34 cellular contexts compared by ENCODE assay signal in genomic region chr7:39714447-39715091, GRCh38.
"Had no signal": no experiment of that assay in that cellular context is flagged by ENCODE, and none has a peak within 500 bp of the region (broad histone marks: within the 10 kb centered on the region; RNA-seq: fewer than 3 reads in every experiment).

No MANE protein-coding gene starts in this region.

- H3K36me3 Mint-ChIP-seq: activated naive CD8-positive, alpha-beta T cell treated with anti-CD3 and anti-CD28 coated beads for 36 hours had no signal

- H3K4me1 ChIP-seq: foreskin keratinocyte, gastrocnemius medialis had no signal

- H3K4me1 Mint-ChIP-seq: activated CD4-positive, alpha-beta T cell treated with anti-CD3 and anti-CD28 coated beads for 36 hours; activated CD4-positive, alpha-beta T cell treated with anti-CD3 and anti-CD28 coated beads, Interleukin-2, amount 10 ng/mL, durations not matched to agents 24 days and 14 days; activated CD8-positive, alpha-beta memory T cell treated with anti-CD3 and anti-CD28 coated beads, Interleukin-2, amount 10 ng/mL, durations not matched to agents 7 days and 5 days; activated naive CD4-positive, alpha-beta T cell treated with anti-CD3 and anti-CD28 coated beads, Interleukin-2, amount 50 U/mL, for 24 hours; activated naive CD8-positive, alpha-beta T cell treated with anti-CD3 and anti-CD28 coated beads for 36 hours; activated naive CD8-positive, alpha-beta T cell treated with anti-CD3 and anti-CD28 coated beads, Interleukin-2, amount 50 U/mL, for 24 hours had no signal

- H3K27me3 Mint-ChIP-seq: activated CD4-positive, alpha-beta memory T cell treated with anti-CD3 and anti-CD28 coated beads for 36 hours; activated CD4-positive, alpha-beta T cell treated with anti-CD3 and anti-CD28 coated beads for 36 hours; activated CD4-positive, alpha-beta T cell treated with anti-CD3 and anti-CD28 coated beads, Interleukin-2, amount 10 ng/mL, durations not matched to agents 24 days and 14 days; activated CD8-positive, alpha-beta memory T cell treated with anti-CD3 and anti-CD28 coated beads, Interleukin-2, amount 10 ng/mL, durations not matched to agents 7 days and 5 days; activated naive CD8-positive, alpha-beta T cell treated with anti-CD3 and anti-CD28 coated beads for 36 hours had no signal

- ATAC-seq: activated CD4-positive, alpha-beta T cell treated with anti-CD3 and anti-CD28 coated beads for 36 hours; activated CD8-positive, alpha-beta memory T cell treated with anti-CD3 and anti-CD28 coated beads, Interleukin-2, amount 10 ng/mL, durations not matched to agents 7 days and 5 days; activated CD8-positive, alpha-beta T cell treated with anti-CD3 and anti-CD28 coated beads, Interleukin-2, amount 10 ng/mL, durations not matched to agents 7 days and 5 days; activated naive CD8-positive, alpha-beta T cell treated with anti-CD3 and anti-CD28 coated beads, Interleukin-2, amount 50 U/mL, for 24 hours; body of pancreas; effector memory CD8-positive, alpha-beta T cell; foreskin keratinocyte; gastrocnemius medialis; heart left ventricle had no signal

- H3K27me3 ChIP-seq: adrenal gland, body of pancreas, esophagus muscularis mucosa, foreskin keratinocyte, gastrocnemius medialis, heart left ventricle had no signal

- H3K27ac ChIP-seq: adrenal gland, body of pancreas, esophagus muscularis mucosa, foreskin keratinocyte, gastrocnemius medialis, heart left ventricle had no signal

- H3K4me3 ChIP-seq: adrenal gland, body of pancreas, esophagus muscularis mucosa, gastrocnemius medialis, heart left ventricle had no signal

- H3K27ac Mint-ChIP-seq: activated CD4-positive, alpha-beta memory T cell treated with anti-CD3 and anti-CD28 coated beads for 36 hours; activated CD4-positive, alpha-beta T cell treated with anti-CD3 and anti-CD28 coated beads for 36 hours; activated CD4-positive, alpha-beta T cell treated with anti-CD3 and anti-CD28 coated beads, Interleukin-2, amount 10 ng/mL, durations not matched to agents 24 days and 14 days; activated CD8-positive, alpha-beta memory T cell treated with anti-CD3 and anti-CD28 coated beads, Interleukin-2, amount 10 ng/mL, durations not matched to agents 7 days and 5 days; activated CD8-positive, alpha-beta T cell treated with anti-CD3 and anti-CD28 coated beads, Interleukin-2, amount 10 ng/mL, durations not matched to agents 7 days and 5 days; activated naive CD4-positive, alpha-beta T cell treated with anti-CD3 and anti-CD28 coated beads for 36 hours; activated naive CD4-positive, alpha-beta T cell treated with anti-CD3 and anti-CD28 coated beads, Interleukin-2, amount 50 U/mL, for 24 hours; activated naive CD8-positive, alpha-beta T cell treated with anti-CD3 and anti-CD28 coated beads for 36 hours; activated naive CD8-positive, alpha-beta T cell treated with anti-CD3 and anti-CD28 coated beads, Interleukin-2, amount 50 U/mL, for 24 hours; activated T-helper 1 cell treated with anti-CD3 and anti-CD28 coated beads, Interleukin-12 subunit alpha, Interleukin-12 subunit beta, Interleukin-2, Interleukin-4 antibody, amounts not matched to agents 30 ng/mL and 10 ng/mL and 1 ng/mL, durations not matched to agents 14 hours and 24 hours and 36 hours; activated T-helper 2 cell treated with anti-CD3 and anti-CD28 coated beads, Interferon-gamma antibody, Interleukin-2, Interleukin-4, amounts not matched to agents 10 μg/mL and 5 μg/mL and 100 μg/mL, durations not matched to agents 14 hours and 24 hours and 36 hours; effector memory CD8-positive, alpha-beta T cell had no signal

- DNase-seq: activated CD4-positive, alpha-beta memory T cell treated with anti-CD3 and anti-CD28 coated beads for 36 hours; activated CD4-positive, alpha-beta T cell treated with anti-CD3 and anti-CD28 coated beads for 36 hours; activated CD4-positive, alpha-beta T cell treated with anti-CD3 and anti-CD28 coated beads, Interleukin-2, amount 10 ng/mL, durations not matched to agents 24 days and 14 days; activated CD4-positive, CD25-positive, alpha-beta regulatory T cell; activated CD4-positive, CD25-positive, alpha-beta regulatory T cell treated with anti-CD3 and anti-CD28 coated beads, Interleukin-2, amount 50 U/mL, for 72 hours; activated CD8-positive, alpha-beta memory T cell treated with anti-CD3 and anti-CD28 coated beads, Interleukin-2, amount 10 ng/mL, durations not matched to agents 7 days and 5 days; activated CD8-positive, alpha-beta memory T cell treated with anti-CD3 and anti-CD28 coated beads, Interleukin-2, amount 50 U/mL, for 4 hours; activated CD8-positive, alpha-beta T cell treated with anti-CD3 and anti-CD28 coated beads, Interleukin-2, amount 10 ng/mL, durations not matched to agents 7 days and 5 days; activated effector memory CD4-positive, alpha-beta T cell treated with anti-CD3 and anti-CD28 coated beads, Interleukin-2, amount 50 U/mL, for 16 hours; activated naive CD4-positive, alpha-beta T cell treated with anti-CD3 and anti-CD28 coated beads for 36 hours; activated naive CD8-positive, alpha-beta T cell treated with anti-CD3 and anti-CD28 coated beads for 36 hours; activated naive CD8-positive, alpha-beta T cell treated with anti-CD3 and anti-CD28 coated beads, Interleukin-2, amount 50 U/mL, for 24 hours; activated T-cell treated with anti-CD3 and anti-CD28 coated beads, Interleukin-2, amount 50 U/mL, for 1 hour; activated T-cell treated with anti-CD3 and anti-CD28 coated beads, Interleukin-2, amount 50 U/mL, for 48 hours; adrenal gland; amygdala; aorta; body of pancreas; caudate nucleus; cortex of kidney; dermis blood vessel endothelial cell; effector CD4-positive, alpha-beta T cell; effector memory CD8-positive, alpha-beta T cell; erythroblast; foreskin keratinocyte; gastrocnemius medialis; glutamatergic neuron; heart left ventricle; T-helper 2 cell had no signal

- FAIRE-seq: colon had no signal

- H3K4me3 Mint-ChIP-seq: activated CD4-positive, alpha-beta memory T cell treated with anti-CD3 and anti-CD28 coated beads for 36 hours; activated CD4-positive, alpha-beta T cell treated with anti-CD3 and anti-CD28 coated beads for 36 hours; activated CD4-positive, alpha-beta T cell treated with anti-CD3 and anti-CD28 coated beads, Interleukin-2, amount 10 ng/mL, durations not matched to agents 24 days and 14 days; activated CD8-positive, alpha-beta memory T cell treated with anti-CD3 and anti-CD28 coated beads, Interleukin-2, amount 10 ng/mL, durations not matched to agents 7 days and 5 days; activated CD8-positive, alpha-beta T cell treated with anti-CD3 and anti-CD28 coated beads, Interleukin-2, amount 10 ng/mL, durations not matched to agents 7 days and 5 days; activated naive CD4-positive, alpha-beta T cell treated with anti-CD3 and anti-CD28 coated beads for 36 hours; activated naive CD4-positive, alpha-beta T cell treated with anti-CD3 and anti-CD28 coated beads, Interleukin-2, amount 50 U/mL, for 24 hours; activated naive CD8-positive, alpha-beta T cell treated with anti-CD3 and anti-CD28 coated beads for 36 hours; activated naive CD8-positive, alpha-beta T cell treated with anti-CD3 and anti-CD28 coated beads, Interleukin-2, amount 50 U/mL, for 24 hours; activated T-helper 1 cell treated with anti-CD3 and anti-CD28 coated beads, Interleukin-12 subunit alpha, Interleukin-12 subunit beta, Interleukin-2, Interleukin-4 antibody, amounts not matched to agents 30 ng/mL and 10 ng/mL and 1 ng/mL, durations not matched to agents 14 hours and 24 hours and 36 hours; effector memory CD8-positive, alpha-beta T cell had no signal

- H3K36me3 ChIP-seq: adrenal gland, esophagus muscularis mucosa, gastrocnemius medialis, heart left ventricle had no signal
